8 cellular contexts compared by ENCODE assay signal in the genomic region with DNA sequence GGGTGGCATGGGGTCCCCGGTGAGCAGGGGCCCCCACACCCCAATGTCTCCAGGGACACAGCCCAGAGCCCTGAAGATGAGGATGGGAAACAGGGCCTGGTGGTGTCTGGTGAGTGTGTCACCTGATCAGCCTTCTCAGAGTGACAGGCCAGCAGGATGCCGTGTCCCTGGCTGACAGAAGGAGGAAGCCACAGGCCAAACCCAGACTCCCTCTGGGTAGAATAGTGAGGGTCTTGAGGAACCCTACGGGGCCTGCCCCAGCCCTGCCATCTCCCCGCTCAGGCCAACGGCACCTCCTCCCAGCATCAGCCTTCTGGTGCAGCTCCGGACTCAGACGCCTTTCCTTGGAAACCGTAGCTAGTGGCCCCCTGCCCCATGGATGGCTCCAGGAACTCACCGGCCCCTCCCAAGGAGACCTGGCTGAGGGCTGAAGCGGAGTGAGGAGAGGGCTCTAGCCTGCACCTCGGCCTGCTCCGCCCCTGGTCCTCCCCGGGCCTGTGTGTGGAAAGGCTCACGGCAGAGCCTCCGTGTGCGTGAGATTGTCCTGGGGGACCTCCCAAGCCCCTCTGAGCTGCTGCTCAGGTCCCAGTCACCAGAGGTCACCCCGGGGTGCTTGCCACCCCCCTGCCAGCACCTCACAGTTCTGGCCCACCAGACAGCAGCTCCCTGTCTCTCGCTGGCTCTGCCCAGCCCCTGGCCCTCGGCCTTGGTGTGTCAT. TPM values are rescaled to one million over a fixed set of nuclear protein-coding genes. Genes with fewer than 3 reads are reported as not detected.
DNase-seq lines count a peak whose midpoint lies in the region; ATAC-seq and TF ChIP-seq lines count a peak whose summit lies in the region.

No MANE protein-coding gene starts in this region.

- H4K8ac ChIP-seq in IMR-90 (ENCODE audit: low read depth in 2 of 2, low read length in 2 of 2) (no peak overlapping the region), neuronal stem cell (ENCODE audit: low read depth, low read length) (no peak overlapping the region)

- H3K56ac ChIP-seq in IMR-90 (ENCODE audit: extremely low read depth, insufficient read depth, low read length): no peak overlapping the region

- WGBS in IMR-90 (ENCODE audit: extremely low coverage in 2 of 2, insufficient read length in 1 of 2), 2 experiments: 94% methylated on average over 9 of the region's 19 CpGs; no CpG with 5 or more reads in 1 of the 2 experiments
- no CpG with 5 or more reads among the region's 19 CpGs for WGBS in neuronal stem cell (ENCODE audit: extremely low coverage in 2 of 2, insufficient read length in 2 of 2, insufficient replicate concordance in 1 of 2), 2 donors

- no peak overlapping the region for H2BK15ac ChIP-seq in IMR-90 (ENCODE audit: low read depth, low read length)
- H2BK15ac ChIP-seq in neuronal stem cell (ENCODE audit: low read length): no peak overlapping the region

- no peak overlapping the region for H3K23ac ChIP-seq in IMR-90 (ENCODE audit: low read depth, low read length)
- H3K23ac ChIP-seq in neuronal stem cell (ENCODE audit: low read depth, low read length, poor library complexity): peak overlapping the region; percentile 44

- peaks cover 3% of the 10 kb centered on the region for H3K36me3 Mint-ChIP-seq in CD4-positive, CD25-positive, alpha-beta regulatory T cell
- peaks cover 30% of the 10 kb centered on the region for H3K36me3 Mint-ChIP-seq in central memory CD8-positive, alpha-beta T cell (ENCODE audit: insufficient read depth)

- BruUV-seq in IMR-90 (replicated peaks; lab: Mats Ljungman, UMichigan): no TSS peak

- H3K14ac ChIP-seq in IMR-90 (replicated peaks; ENCODE audit: low read depth, low read length) (no peak overlapping the region; the same call in 1 of the 2 replicates), neuronal stem cell (ENCODE audit: low read length) (peak overlapping the region; percentile 47)

- H3K18ac ChIP-seq in IMR-90 (ENCODE audit: low read depth, low read length): no peak overlapping the region
- peak overlapping the region; percentile 29 for H3K18ac ChIP-seq in neuronal stem cell (ENCODE audit: low read length)

- POLR2A ChIA-PET in IMR-90 (lab: Charles Lee; ENCODE audit: unreplicated experiment): no interaction called here

- H2BK120ac ChIP-seq in IMR-90 (ENCODE audit: low read depth, low read length): no peak overlapping the region
- no peak overlapping the region for H2BK120ac ChIP-seq in neuronal stem cell (ENCODE audit: low read depth, low read length)

- H3K4ac ChIP-seq in IMR-90 (ENCODE audit: low read depth, low read length): peak overlapping the region; percentile 43; the same call in 1 of the 2 replicates
- H3K4ac ChIP-seq in neuronal stem cell (ENCODE audit: low read length): no peak overlapping the region

- H2BK12ac ChIP-seq in neuronal stem cell (ENCODE audit: low read length): no peak overlapping the region

- peak overlapping the region; percentile 7 for H2BK5ac ChIP-seq in IMR-90 (ENCODE audit: low read depth, low read length, poor library complexity, severe bottlenecking)
- H2BK5ac ChIP-seq in neuronal stem cell (ENCODE audit: low read length): no peak overlapping the region

- no peak overlapping the region for H2AK5ac ChIP-seq in IMR-90 (ENCODE audit: low read depth, low read length)
- no peak overlapping the region for H2AK5ac ChIP-seq in neuronal stem cell (ENCODE audit: low read depth, low read length)

- in situ Hi-C loops in IMR-90 (cut with MboI; ENCODE audit: low sequenced_read_pairs): no loop called here

- TF ChIP-seq POLR2A in IMR-90 (IDR thresholded peaks at IDR 0.05; ENCODE audit: low read depth, low read length): no peak

- H3K4me1 ChIP-seq in CD4-positive, CD25-positive, alpha-beta regulatory T cell (ENCODE audit: control insufficient read depth, insufficient read depth, low read length, poor library complexity, severe bottlenecking): peaks cover 79% of the 10 kb centered on the region
- H3K4me1 ChIP-seq in IMR-90 (ENCODE audit: control insufficient read depth, insufficient read depth, low read length): peaks cover 31% of the 10 kb centered on the region
- H3K4me1 ChIP-seq in neuronal stem cell (ENCODE audit: control insufficient read depth in 2 of 2, insufficient read depth in 1 of 2, low read depth in 1 of 2, low read length in 2 of 2): peaks cover 47% of the 10 kb centered on the region in 2 donors

- H4K91ac ChIP-seq in IMR-90 (ENCODE audit: insufficient read depth, low read depth, low read length) (no peak overlapping the region), neuronal stem cell (ENCODE audit: low read depth, low read length, poor library complexity) (no peak overlapping the region)

- peaks cover 21% of the 10 kb centered on the region for H3K9me1 ChIP-seq in IMR-90 (ENCODE audit: insufficient read depth, low read length)

- peaks cover 19% of the 10 kb centered on the region for H3K36me3 ChIP-seq in CD4-positive, CD25-positive, alpha-beta regulatory T cell (ENCODE audit: control insufficient read depth, insufficient read depth, low read length)
- peaks cover 6% of the 10 kb centered on the region; the same call in 1 of the 2 replicates for H3K36me3 ChIP-seq in IMR-90 (ENCODE audit: control insufficient read depth, insufficient read depth, low read length)
- peaks cover 13 to 22% of the 10 kb centered on the region in 2 donors for H3K36me3 ChIP-seq in neuronal stem cell (replicated peaks in 1 of 2; ENCODE audit: control insufficient read depth in 2 of 2, insufficient read depth in 2 of 2, low read length in 2 of 2)

- H3K4me1 Mint-ChIP-seq in CD4-positive, CD25-positive, alpha-beta regulatory T cell: peaks cover 0 to 75% (median 19%) of the 10 kb centered on the region in 4 donors
- peaks cover 50% of the 10 kb centered on the region for H3K4me1 Mint-ChIP-seq in central memory CD8-positive, alpha-beta T cell

- peak overlapping the region; percentile 33 to 87 (median 80) for H3K4me3 Mint-ChIP-seq in CD4-positive, CD25-positive, alpha-beta regulatory T cell
- H3K4me3 Mint-ChIP-seq in central memory CD8-positive, alpha-beta T cell: peak overlapping the region; percentile 51

- H3K79me1 ChIP-seq in IMR-90 (ENCODE audit: low read depth in 1 of 2, low read length in 2 of 2): peaks cover 32 to 81% of the 10 kb centered on the region in 2 experiments
- peaks cover 38% of the 10 kb centered on the region for H3K79me1 ChIP-seq in neuronal stem cell (ENCODE audit: low read depth, low read length)

- peaks cover 78% of the 10 kb centered on the region for H4K20me1 ChIP-seq in IMR-90 (ENCODE audit: insufficient read depth, low read length)

- peak overlapping the region; percentile 79 for H2AK9ac ChIP-seq in IMR-90 (replicated peaks; ENCODE audit: low read depth, low read length, poor library complexity)

- peak overlapping the region; percentile 32 to 95 (median 93) for H3K27ac Mint-ChIP-seq in CD4-positive, CD25-positive, alpha-beta regulatory T cell
- peak overlapping the region; percentile 94 for H3K27ac Mint-ChIP-seq in central memory CD8-positive, alpha-beta T cell (ENCODE audit: low read depth)

- no peak overlapping the region for H4K5ac ChIP-seq in IMR-90 (ENCODE audit: low read depth, low read length)

- H2BK20ac ChIP-seq in IMR-90 (ENCODE audit: low read depth, low read length): no peak overlapping the region

- dilution Hi-C loops in IMR-90 (cut with HindIII; ENCODE audit: low sequenced_read_pairs, unreplicated experiment): no loop called here

- CTCF ChIA-PET in IMR-90 (lab: Yijun Ruan, JAX): interaction anchor here (1.1 to 2.9 kb wide), 2 partner anchors 29 to 32 kb away, joined by 3 to 10 read pairs; no protein-coding TSS in a partner anchor

- intact Hi-C loops in IMR-90 (cut with micrococcal nuclease): no loop called here

- ATAC-seq in CD4-positive, CD25-positive, alpha-beta regulatory T cell (ENCODE audit: low read depth in 2 of 2): no peak
- ATAC-seq in IMR-90 (ENCODE audit: low read depth): no peak
- ATAC-seq in central memory CD8-positive, alpha-beta T cell (replicated peaks; ENCODE audit: extremely low read depth, poor library complexity, severe bottlenecking): no peak
- ATAC-seq in HG02623 (IDR thresholded peaks at IDR 0.05; ENCODE audit: unreplicated experiment): no peak

- H2AFZ ChIP-seq in IMR-90 (replicated peaks; ENCODE audit: low read length, poor library complexity) (peak overlapping the region; percentile 73), neuronal stem cell (ENCODE audit: low read length) (no peak overlapping the region)

- H3K27me3 ChIP-seq in CD4-positive, CD25-positive, alpha-beta regulatory T cell (ENCODE audit: control insufficient read depth, insufficient read depth, low read length): no peaks in the 10 kb centered on the region
- H3K27me3 ChIP-seq in IMR-90 (ENCODE audit: control insufficient read depth, insufficient read depth, low read length): no peaks in the 10 kb centered on the region
- H3K27me3 ChIP-seq in neuronal stem cell (ENCODE audit: control insufficient read depth in 3 of 3, insufficient read depth in 3 of 3, low read depth in 1 of 3, low read length in 3 of 3): peaks cover 0 to 1% (median 0%) of the 10 kb centered on the region in 3 experiments

- H3K9me3 ChIP-seq in CD4-positive, CD25-positive, alpha-beta regulatory T cell (ENCODE audit: control insufficient read depth in 2 of 2, low read length in 2 of 2): no peaks in the 10 kb centered on the region
- H3K9me3 ChIP-seq in IMR-90 (ENCODE audit: control insufficient read depth, insufficient read depth, low read length): no peaks in the 10 kb centered on the region
- H3K9me3 ChIP-seq in neuronal stem cell (replicated peaks in 1 of 2; ENCODE audit: control insufficient read depth in 2 of 2, insufficient read depth in 1 of 2, low read depth in 1 of 2, low read length in 2 of 2): no peaks in the 10 kb centered on the region

- no peaks in the 10 kb centered on the region for H3K27me3 Mint-ChIP-seq in CD4-positive, CD25-positive, alpha-beta regulatory T cell
- H3K27me3 Mint-ChIP-seq in central memory CD8-positive, alpha-beta T cell: no peaks in the 10 kb centered on the region

- H3K4me2 ChIP-seq in IMR-90 (ENCODE audit: low read depth, low read length) (no peak overlapping the region), neuronal stem cell (ENCODE audit: insufficient read depth, low read length, poor library complexity, severe bottlenecking) (no peak overlapping the region)

- no peak overlapping the region for H3K4me3 ChIP-seq in CD4-positive, CD25-positive, alpha-beta regulatory T cell (ENCODE audit: low read depth, low read length)
- H3K4me3 ChIP-seq in IMR-90 (ENCODE audit: insufficient read depth, low read depth, low read length) (no peak overlapping the region), neuronal stem cell (ENCODE audit: low read length in 2 of 2) (no peak overlapping the region)

- TF ChIP-seq CTCF in IMR-90 (conservative IDR thresholded peaks at IDR 0.05; ENCODE audit: low read depth, low read length): no peak

- peak in 1 of 3 donors; percentile 52 for DNase-seq in CD4-positive, CD25-positive, alpha-beta regulatory T cell
- no peak for DNase-seq in IMR-90
- no peak for DNase-seq in central memory CD8-positive, alpha-beta T cell (ENCODE audit: low spot score in 2 of 2)
- no peak for DNase-seq in neuronal stem cell (ENCODE audit: low spot score)
- no peak for DNase-seq in NCI-H2029 treated with DMSO at 0.1 percent for 48 hours (lab: John Stamatoyannopoulos, UW)
- no peak for DNase-seq in GF-D8 (lab: John Stamatoyannopoulos, UW)
- no peak for DNase-seq in epidermal melanocyte (ENCODE audit: insufficient read length, low spot score)

- no peak overlapping the region for H3K9ac ChIP-seq in IMR-90 (ENCODE audit: low read depth, low read length)
- peak overlapping the region; percentile 54 for H3K9ac ChIP-seq in neuronal stem cell (ENCODE audit: low read depth, low read length, poor library complexity)

- peak overlapping the region; percentile 77 for H3K27ac ChIP-seq in CD4-positive, CD25-positive, alpha-beta regulatory T cell (ENCODE audit: insufficient read depth, low read length, poor library complexity, severe bottlenecking)
- H3K27ac ChIP-seq in IMR-90 (ENCODE audit: insufficient read depth, low read length) (no peak overlapping the region), neuronal stem cell (replicated peaks; ENCODE audit: low read length) (no peak overlapping the region)

- no peaks in the 10 kb centered on the region for H3K9me3 Mint-ChIP-seq in CD4-positive, CD25-positive, alpha-beta regulatory T cell
- H3K9me3 Mint-ChIP-seq in central memory CD8-positive, alpha-beta T cell: no peaks in the 10 kb centered on the region

- TF ChIP-seq RAD21 in IMR-90 (IDR thresholded peaks at IDR 0.05; ENCODE audit: low read length): no peak

RNA-seq across cellular contexts. Expression of a gene that starts 6.0 kb away (rescaled TPM):
- total RNA-seq in CD4-positive, CD25-positive, alpha-beta regulatory T cell: 228 TPM
- 10 to 100 TPM; 34.6 to 64.2 (median 49.2) TPM for polyA plus RNA-seq in CD4-positive, CD25-positive, alpha-beta regulatory T cell
- 12.2 and 13.1 TPM in 2 replicates for total RNA-seq in IMR-90 (2012; rRNA removed)
- polyA plus RNA-seq in IMR-90 (2012; rRNA removed): 36.9 and 37.2 TPM in 2 replicates
- polyA plus RNA-seq in IMR-90 (2012; cell fraction: cytosol; rRNA removed): 33.9 and 37.7 TPM in 2 replicates
- 160 and 211 TPM in 2 replicates for polyA plus RNA-seq in IMR-90 (2012; cell fraction: nucleus; rRNA removed; ENCODE audit: low replicate concordance)
- 48.3 TPM for polyA plus RNA-seq in neuronal stem cell (2013, experiment 1 of 2)
- polyA plus RNA-seq in neuronal stem cell (2013, experiment 2 of 2): 47.0 TPM

RNA-seq across cellular contexts. Expression of a gene that starts 48.7 kb away (rescaled TPM):
- 1.5 TPM for total RNA-seq in CD4-positive, CD25-positive, alpha-beta regulatory T cell
- polyA plus RNA-seq in CD4-positive, CD25-positive, alpha-beta regulatory T cell: 1 to 10 TPM in 1 of 4 donors, under 1 TPM in 1, not detected in 2; 0.67 to 1.6 TPM
- 0.83 and 1.8 TPM in 2 replicates for total RNA-seq in IMR-90 (2012; rRNA removed)
- 2.4 and 3.2 TPM in 2 replicates for polyA plus RNA-seq in IMR-90 (2012; rRNA removed)
- polyA plus RNA-seq in IMR-90 (2012; cell fraction: cytosol; rRNA removed): 4.8 and 4.9 TPM in 2 replicates
- 7.1 and 11.3 TPM in 2 replicates for polyA plus RNA-seq in IMR-90 (2012; cell fraction: nucleus; rRNA removed; ENCODE audit: low replicate concordance)
- polyA plus RNA-seq in neuronal stem cell (2013, experiment 1 of 2): 2.2 TPM
- polyA plus RNA-seq in neuronal stem cell (2013, experiment 2 of 2): 1.8 TPM

RNA-seq across cellular contexts. Expression of a gene that starts 53.3 kb away (rescaled TPM):
- total RNA-seq in CD4-positive, CD25-positive, alpha-beta regulatory T cell: 0.37 TPM
- not detected for polyA plus RNA-seq in CD4-positive, CD25-positive, alpha-beta regulatory T cell
- total RNA-seq in IMR-90 (2012; rRNA removed): under 0.01 TPM in 2 replicates
- polyA plus RNA-seq in IMR-90 (2012; rRNA removed): 0.67 and 0.75 TPM in 2 replicates
- 0.27 and 0.51 TPM in 2 replicates for polyA plus RNA-seq in IMR-90 (2012; cell fraction: cytosol; rRNA removed)
- 5.5 and 8.5 TPM in 2 replicates for polyA plus RNA-seq in IMR-90 (2012; cell fraction: nucleus; rRNA removed; ENCODE audit: low replicate concordance)
- polyA plus RNA-seq in neuronal stem cell (2013, experiment 1 of 2): 3.7 TPM
- polyA plus RNA-seq in neuronal stem cell (2013, experiment 2 of 2): 4.0 TPM

Comparison
In these comparisons a context has a peak if more than half of its experiments do, and no peak if none do; other contexts are left out.
1. RNA of a gene that starts 6.0 kb away (total RNA-seq): 228 TPM in CD4-positive, CD25-positive, alpha-beta regulatory T cell (single experiment); 12.2 to 13.1 TPM in IMR-90; every median in the first group is over 10 times any median in the second.